Comparison of ENCODE assay signal across 15 cellular contexts in genomic region chr17:13721705-13722104, GRCh38.
DNase-seq lines count a peak whose midpoint lies in the region; ATAC-seq and TF ChIP-seq lines count a peak whose summit lies in the region.
"Had no signal": no experiment of that assay in that cellular context is flagged by ENCODE, and none has a peak within 500 bp of the region (broad histone marks: within the 10 kb centered on the region; RNA-seq: fewer than 3 reads in every experiment).

No MANE protein-coding gene starts in this region.

- no peak for TF ChIP-seq POLR2A in esophagus muscularis mucosa (IDR thresholded peaks at IDR 0.05; ENCODE audit: low read depth)

- DNase-seq in left ventricle myocardium superior (no peak), cardiac septum (ENCODE audit: low spot score) (no peak), esophagus muscularis mucosa (ENCODE audit: extremely low spot score) (peak; percentile 70), progenitor cell of endocrine pancreas (ENCODE audit: low spot score, unreplicated experiment) (no peak), ecto neural progenitor cell (ENCODE audit: low spot score) (no peak), MG63 (no peak)
- DNase-seq: C1 segment of cervical spinal cord; Calu3; CD4-positive, alpha-beta memory T cell; COR-L47; DMS53; DMS79 treated with DMSO at 0.1 percent for 48 hours; HFFc6 had no signal

- no peaks in the 10 kb centered on the region for H3K36me3 Mint-ChIP-seq in progenitor cell of endocrine pancreas (ENCODE audit: insufficient read depth)
- H3K36me3 Mint-ChIP-seq: CD4-positive, alpha-beta memory T cell had no signal

- H3K9me3 ChIP-seq in esophagus muscularis mucosa (no peaks in the 10 kb centered on the region), MG63 (no peaks in the 10 kb centered on the region)
- H3K9me3 ChIP-seq: HAP-1 had no signal

- H3K27me3 ChIP-seq in esophagus muscularis mucosa (no peaks in the 10 kb centered on the region), MG63 (no peaks in the 10 kb centered on the region)

- no peak for TF ChIP-seq EP300 in esophagus muscularis mucosa (IDR thresholded peaks at IDR 0.05)

- no peak overlapping the region for H3K4me3 Mint-ChIP-seq in progenitor cell of endocrine pancreas (ENCODE audit: low read depth)
- H3K4me3 Mint-ChIP-seq: CD4-positive, alpha-beta memory T cell; GM23338; HFFc6 had no signal

- no peaks in the 10 kb centered on the region for H3K4me1 ChIP-seq in esophagus muscularis mucosa
- H3K4me1 ChIP-seq: HAP-1 had no signal

- no peaks in the 10 kb centered on the region for H3K27me3 Mint-ChIP-seq in progenitor cell of endocrine pancreas

- WGBS in esophagus muscularis mucosa = 80% methylated on average over 5 of the region's 5 CpGs

- ATAC-seq in left ventricle myocardium superior = peak; percentile 15
- ATAC-seq: GM23338 had no signal

- no peak for TF ChIP-seq CTCF in esophagus muscularis mucosa (IDR thresholded peaks at IDR 0.05)
- TF ChIP-seq CTCF in progenitor cell of endocrine pancreas (IDR thresholded peaks at IDR 0.05; ENCODE audit: unreplicated experiment) = no peak

- H3K4me1 Mint-ChIP-seq in progenitor cell of endocrine pancreas (ENCODE audit: low read depth) = peaks cover 13% of the 10 kb centered on the region
- H3K4me1 Mint-ChIP-seq: CD4-positive, alpha-beta memory T cell; GM23338 had no signal

- H3K27ac Mint-ChIP-seq in progenitor cell of endocrine pancreas = peak overlapping the region; percentile 19
- H3K27ac Mint-ChIP-seq: CD4-positive, alpha-beta memory T cell; GM23338; HFFc6 had no signal

- no peak overlapping the region for H3K27ac ChIP-seq in esophagus muscularis mucosa (replicated peaks in 1 of 4)

- H3K36me3 ChIP-seq in esophagus muscularis mucosa = no peaks in the 10 kb centered on the region
- no peaks in the 10 kb centered on the region for H3K36me3 ChIP-seq in MG63
- H3K36me3 ChIP-seq: HAP-1 had no signal

- no peak overlapping the region for H3K4me3 ChIP-seq in esophagus muscularis mucosa
- no peak overlapping the region for H3K4me3 ChIP-seq in MG63
- H3K4me3 ChIP-seq: GM23338, HAP-1 had no signal

- intact Hi-C loops in left ventricle myocardium superior (cut with micrococcal nuclease) (no loop called here), cardiac septum (cut with DNase I) (no loop called here), esophagus muscularis mucosa (cut with DNase I) (no loop called here)

- no peaks in the 10 kb centered on the region for H3K9me3 Mint-ChIP-seq in progenitor cell of endocrine pancreas (ENCODE audit: low read depth)
- H3K9me3 Mint-ChIP-seq: GM23338, HFFc6 had no signal
